ENCODE assay signal across 24 cellular contexts in the genomic region with DNA sequence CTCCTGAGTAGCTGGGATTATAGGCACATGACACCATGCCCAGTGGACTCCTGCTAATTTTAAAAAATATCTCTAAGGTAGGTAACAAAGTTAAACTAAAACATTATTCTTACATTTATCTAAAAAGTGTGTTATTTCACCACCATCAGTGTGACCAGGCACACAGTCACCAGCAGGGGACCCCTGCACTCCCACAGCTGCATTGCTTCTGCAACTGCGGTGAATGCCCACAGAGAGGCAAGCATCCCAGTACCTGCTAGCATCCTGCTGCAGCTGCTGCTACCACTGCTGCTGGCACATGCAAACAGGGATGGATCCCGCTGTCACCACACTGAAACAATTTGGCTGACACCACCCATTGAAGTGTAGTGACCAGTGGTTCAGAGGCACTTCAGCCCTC. TPM values are rescaled to one million over a fixed set of nuclear protein-coding genes. Genes with fewer than 3 reads are reported as not detected.
DNase-seq lines count a peak whose midpoint lies in the region; ATAC-seq, FAIRE-seq and TF ChIP-seq lines count a peak whose summit lies in the region.
"Had no signal": no experiment of that assay in that cellular context is flagged by ENCODE, and none has a peak within 500 bp of the region (broad histone marks: within the 10 kb centered on the region; RNA-seq: fewer than 3 reads in every experiment).

No MANE protein-coding gene starts in this region.

- H3K4me1 ChIP-seq in A673 (ENCODE audit: insufficient read depth, low read length, poor library complexity, severe bottlenecking) = no peaks in the 10 kb centered on the region
- H3K4me1 ChIP-seq in GM23338 (ENCODE audit: insufficient read depth) = no peaks in the 10 kb centered on the region
- peaks cover 5% of the 10 kb centered on the region for H3K4me1 ChIP-seq in hepatocyte (ENCODE audit: insufficient read depth)
- H3K4me1 ChIP-seq: body of pancreas, lower lobe of right lung, spleen had no signal

- H3K9me3 ChIP-seq in A673 (ENCODE audit: low read depth, low read length, poor library complexity, severe bottlenecking) = no peaks in the 10 kb centered on the region
- no peaks in the 10 kb centered on the region for H3K9me3 ChIP-seq in hepatocyte (ENCODE audit: low read depth)
- H3K9me3 ChIP-seq: body of pancreas, lower lobe of right lung had no signal

- no peak for FAIRE-seq in GM19239 (lab: Jason Lieb, UNC)
- FAIRE-seq: A204.1, GM12891 had no signal

- no peak overlapping the region for H3K4me3 Mint-ChIP-seq in GM23338
- H3K4me3 Mint-ChIP-seq in activated T-cell treated with anti-CD3 and anti-CD28 coated beads, Interleukin-2, amount 50 U/mL, for 4 hours = no peak overlapping the region
- H3K4me3 Mint-ChIP-seq: activated naive CD8-positive, alpha-beta T cell treated with anti-CD3 and anti-CD28 coated beads, Interleukin-2, amount 10 ng/mL, durations not matched to agents 7 days and 5 days; T-cell had no signal

- H3K9me3 Mint-ChIP-seq in GM23338 = peaks cover 36% of the 10 kb centered on the region
- peaks cover 5% of the 10 kb centered on the region for H3K9me3 Mint-ChIP-seq in activated T-cell treated with anti-CD3 and anti-CD28 coated beads, Interleukin-2, amount 50 U/mL, for 4 hours

- intact Hi-C loops in A673 (cut with micrococcal nuclease; ENCODE audit: unreplicated experiment) = no loop called here

- H3K27me3 ChIP-seq in A673 (replicated peaks; ENCODE audit: insufficient read depth, low read depth, low read length, poor library complexity) (no peaks in the 10 kb centered on the region), GM23338 (ENCODE audit: insufficient read depth) (no peaks in the 10 kb centered on the region), hepatocyte (no peaks in the 10 kb centered on the region)
- H3K27me3 ChIP-seq: BLaER1, body of pancreas, spleen had no signal

- H3K27ac ChIP-seq in A673 (ENCODE audit: low read depth, low read length, poor library complexity, severe bottlenecking) (no peak overlapping the region), GM23338 (ENCODE audit: low read depth) (no peak overlapping the region), VCaP (no peak overlapping the region), hepatocyte (no peak overlapping the region)
- H3K27ac ChIP-seq: BLaER1, body of pancreas, coronary artery, lower lobe of right lung, spleen had no signal

- no peaks in the 10 kb centered on the region for H3K27me3 Mint-ChIP-seq in GM23338 (ENCODE audit: insufficient read depth, low read depth, poor library complexity)
- peaks cover 14% of the 10 kb centered on the region for H3K27me3 Mint-ChIP-seq in activated T-cell treated with anti-CD3 and anti-CD28 coated beads, Interleukin-2, amount 50 U/mL, for 4 hours (ENCODE audit: low read depth)

- peaks cover 22% of the 10 kb centered on the region for H3K36me3 Mint-ChIP-seq in GM23338 (ENCODE audit: low read depth)
- no peaks in the 10 kb centered on the region for H3K36me3 Mint-ChIP-seq in activated T-cell treated with anti-CD3 and anti-CD28 coated beads, Interleukin-2, amount 50 U/mL, for 4 hours (ENCODE audit: insufficient read depth)
- H3K36me3 Mint-ChIP-seq: activated naive CD8-positive, alpha-beta T cell treated with anti-CD3 and anti-CD28 coated beads, Interleukin-2, amount 10 ng/mL, durations not matched to agents 7 days and 5 days; T-cell had no signal

- H3K79me2 ChIP-seq in GM23338 (replicated peaks; ENCODE audit: insufficient read depth) = no peaks in the 10 kb centered on the region
- no peaks in the 10 kb centered on the region for H3K79me2 ChIP-seq in hepatocyte

- H2AFZ ChIP-seq in GM23338 (no peak overlapping the region), hepatocyte (no peak overlapping the region)

- H3K4me2 ChIP-seq in GM23338 (no peak overlapping the region), hepatocyte (no peak overlapping the region)
- H3K4me2 ChIP-seq: BLaER1 had no signal

- no TSS peak for BruUV-seq in A673 (replicated peaks; lab: Mats Ljungman, UMichigan)

- H3K27ac Mint-ChIP-seq in GM23338 = no peak overlapping the region
- H3K27ac Mint-ChIP-seq: activated naive CD8-positive, alpha-beta T cell treated with anti-CD3 and anti-CD28 coated beads, Interleukin-2, amount 10 ng/mL, durations not matched to agents 7 days and 5 days; T-cell had no signal

- POLR2A ChIA-PET in A673 (lab: Charles Lee; ENCODE audit: low non-redundant PET) = no interaction called here

- H3F3A ChIP-seq in GM23338 (replicated peaks; ENCODE audit: low read depth) = no peaks in the 10 kb centered on the region

- H3K36me3 ChIP-seq in A673 (ENCODE audit: insufficient read depth, low read length, poor library complexity, severe bottlenecking) (no peaks in the 10 kb centered on the region), GM23338 (ENCODE audit: insufficient read depth) (0 out of 2 replicates have a peak, but pooled peaks cover 3% of the 10 kb centered on the region), hepatocyte (replicated peaks; ENCODE audit: insufficient read depth, low read depth) (no peaks in the 10 kb centered on the region)
- H3K36me3 ChIP-seq: BLaER1, HAP-1, lower lobe of right lung, spleen had no signal

- no peaks in the 10 kb centered on the region for H3K4me1 Mint-ChIP-seq in GM23338
- no peaks in the 10 kb centered on the region for H3K4me1 Mint-ChIP-seq in activated T-cell treated with anti-CD3 and anti-CD28 coated beads, Interleukin-2, amount 50 U/mL, for 4 hours (ENCODE audit: low read depth)
- H3K4me1 Mint-ChIP-seq: activated naive CD8-positive, alpha-beta T cell treated with anti-CD3 and anti-CD28 coated beads, Interleukin-2, amount 10 ng/mL, durations not matched to agents 7 days and 5 days; T-cell had no signal

- ATAC-seq in GM23338 = peak; percentile 55; the same call in 2 of the 3 replicates
- ATAC-seq in activated T-cell treated with anti-CD3 and anti-CD28 coated beads, Interleukin-2, amount 50 U/mL, for 4 hours = no peak
- ATAC-seq: body of pancreas, lower lobe of right lung, T-cell had no signal

- peak; percentile 37 for TF ChIP-seq CTCF in A673 (conservative IDR thresholded peaks at IDR 0.05; ENCODE audit: low read depth, low read length)
- peak; percentile 31 to 39; a peak in 3 of 4 replicates for TF ChIP-seq CTCF in GM23338 (conservative IDR thresholded peaks at IDR 0.05; ENCODE audit: low read depth in 2 of 2)
- 0 out of 2 replicates have a peak, but pooled peaks have one; percentile 11 for TF ChIP-seq CTCF in VCaP (conservative IDR thresholded peaks at IDR 0.05)
- TF ChIP-seq CTCF in hepatocyte (IDR thresholded peaks at IDR 0.05; ENCODE audit: poor library complexity) = peak; percentile 4

- H3K4me3 ChIP-seq in A673 (ENCODE audit: low read depth, low read length, poor library complexity, severe bottlenecking) (no peak overlapping the region), GM23338 (no peak overlapping the region), hepatocyte (no peak overlapping the region)
- H3K4me3 ChIP-seq: BLaER1, body of pancreas, coronary artery, HAP-1, lower lobe of right lung, spleen had no signal

- no peaks in the 10 kb centered on the region for H3K9me2 ChIP-seq in GM23338 (ENCODE audit: insufficient read depth)
- H3K9me2 ChIP-seq in hepatocyte (replicated peaks; ENCODE audit: insufficient read depth) = no peaks in the 10 kb centered on the region

- H4K20me1 ChIP-seq in GM23338 (replicated peaks; ENCODE audit: insufficient read depth) = no peaks in the 10 kb centered on the region
- H4K20me1 ChIP-seq in hepatocyte (ENCODE audit: insufficient read depth, poor library complexity, severe bottlenecking) = no peaks in the 10 kb centered on the region
- H4K20me1 ChIP-seq: BLaER1 had no signal

- DNase-seq in A673 (ENCODE audit: low spot score) (no peak), GM23338 (ENCODE audit: low spot score) (no peak), hepatocyte (ENCODE audit: low spot score) (no peak), GM19239 (ENCODE audit: insufficient read length, low spot score) (no peak), COR-L47 (lab: John Stamatoyannopoulos, UW) (no peak), NCI-H1694 (lab: John Stamatoyannopoulos, UW) (no peak)
- no peak for DNase-seq in activated T-cell treated with anti-CD3 and anti-CD28 coated beads, Interleukin-2, amount 50 U/mL, for 4 hours
- DNase-seq: activated CD4-positive, alpha-beta T cell treated with anti-CD3 and anti-CD28 coated beads, Interleukin-2, amount 50 U/mL, for 1 hour; activated naive CD8-positive, alpha-beta T cell treated with anti-CD3 and anti-CD28 coated beads, Interleukin-2, amount 10 ng/mL, durations not matched to agents 7 days and 5 days; body of pancreas; lower lobe of right lung; NCI-H1417 treated with DMSO at 0.1 percent for 48 hours; NCI-H2171 treated with DMSO at 0.1 percent for 48 hours; NCI-H69; OCI-M1; SIG-M5; spleen; T-cell had no signal

- CTCF ChIA-PET in A673 (lab: Charles Lee) = no interaction called here

- WGBS in hepatocyte (ENCODE audit: low lambda C conversion rate, missing lambda C conversion rate) = 98% methylated on average over 2 of the region's 2 CpGs

TF ChIP-seq in GM23338, 12 proteins besides CTCF, POLR2A, EP300 and RAD21 (continues in another document):
- TF ChIP-seq NANOG (IDR thresholded peaks at IDR 0.05; ENCODE audit: borderline replicate concordance) (no peak), JUNB (IDR thresholded peaks at IDR 0.05; ENCODE audit: unreplicated experiment) (no peak), STAT1 (IDR thresholded peaks at IDR 0.05; ENCODE audit: unreplicated experiment) (no peak)

RNA-seq across cellular contexts. Expression of gene EPB41L2, which starts 21.9 kb away (rescaled TPM):
- total RNA-seq in A673 (2021) = 181 and 232 TPM in 2 replicates
- 65.9 and 91.7 TPM in 2 replicates for total RNA-seq in GM23338 (2014; rRNA removed; shearing (Covaris generic))
- 76.2 and 76.7 TPM in 2 replicates for polyA plus RNA-seq in GM23338 (2016; fragmentation: Nextera tagmentation; extraction: Ambion mirVana)
- 35.8 and 45.5 TPM in 2 replicates for total RNA-seq in hepatocyte
- 21.6 and 27.4 TPM in 2 replicates for polyA plus RNA-seq in hepatocyte
- total RNA-seq in activated T-cell treated with anti-CD3 and anti-CD28 coated beads, Interleukin-2, amount 50 U/mL, for 4 hours = 10 to 100 TPM; 11.7 to 18.0 (median 15.3) TPM

RNA-seq across cellular contexts. Expression of gene AKAP7, which starts 50.3 kb away (rescaled TPM):
- total RNA-seq in A673 (2021) (59.5 and 72.4 TPM in 2 replicates), hepatocyte (54.3 and 54.4 TPM in 2 replicates)
- total RNA-seq in GM23338 (2014; rRNA removed; shearing (Covaris generic)) = 18.4 and 20.0 TPM in 2 replicates
- polyA plus RNA-seq in GM23338 (2016; fragmentation: Nextera tagmentation; extraction: Ambion mirVana) (12.2 and 13.0 TPM in 2 replicates), hepatocyte (14.2 and 18.4 TPM in 2 replicates)
- 1 to 10 TPM; 3.0 to 3.3 (median 3.2) TPM for total RNA-seq in activated T-cell treated with anti-CD3 and anti-CD28 coated beads, Interleukin-2, amount 50 U/mL, for 4 hours
